ENCODE assay signal across 15 cellular contexts in genomic region chr17:80863626-80864025, GRCh38.
"Had no signal": no experiment of that assay in that cellular context is flagged by ENCODE, and none has a peak within 500 bp of the region (broad histone marks: within the 10 kb centered on the region; RNA-seq: fewer than 3 reads in every experiment).

No MANE protein-coding gene starts in this region.

- H3K4me3 ChIP-seq: esophagus muscularis mucosa, lung, SJCRH30, smooth muscle cell, suprapubic skin, upper lobe of left lung had no signal

- H3K27ac ChIP-seq: esophagus muscularis mucosa, SJCRH30, suprapubic skin, upper lobe of left lung, VCaP had no signal

- H3K4me2 ChIP-seq: smooth muscle cell had no signal

- H3K36me3 ChIP-seq: suprapubic skin had no signal

- H3K27me3 ChIP-seq: esophagus muscularis mucosa, SJCRH30, suprapubic skin, upper lobe of left lung had no signal

- ATAC-seq: naive thymus-derived CD8-positive, alpha-beta T cell; right cardiac atrium; stimulated activated naive B cell treated with anti-CD40 and anti-IgM and Interleukin-4, amounts not matched to agents 10 μg/mL and 1 μg/mL and 100 μg/mL, for 72 hours had no signal

- DNase-seq: activated CD4-positive, alpha-beta T cell treated with anti-CD3 and anti-CD28 coated beads, Interleukin-2, amount 50 U/mL, for 1 hour; hypothalamus; nucleus accumbens; right cardiac atrium; SJCRH30; stimulated activated naive B cell treated with anti-CD40 and anti-IgM and Interleukin-4, amounts not matched to agents 10 μg/mL and 1 μg/mL and 100 μg/mL, for 72 hours; SW 1271; upper lobe of left lung had no signal

- H3K9me3 ChIP-seq: esophagus muscularis mucosa, suprapubic skin, upper lobe of left lung had no signal

- H3K27me3 Mint-ChIP-seq: naive thymus-derived CD8-positive, alpha-beta T cell; progenitor cell of endocrine pancreas; stimulated activated naive B cell treated with anti-CD40 and anti-IgM and Interleukin-4, amounts not matched to agents 10 μg/mL and 1 μg/mL and 100 μg/mL, for 72 hours had no signal

- H3K27ac Mint-ChIP-seq: progenitor cell of endocrine pancreas; stimulated activated naive B cell treated with anti-CD40 and anti-IgM and Interleukin-4, amounts not matched to agents 10 μg/mL and 1 μg/mL and 100 μg/mL, for 72 hours had no signal

- H3K4me1 ChIP-seq: SJCRH30 had no signal

- H3K4me3 Mint-ChIP-seq: naive thymus-derived CD8-positive, alpha-beta T cell; stimulated activated naive B cell treated with anti-CD40 and anti-IgM and Interleukin-4, amounts not matched to agents 10 μg/mL and 1 μg/mL and 100 μg/mL, for 72 hours had no signal
